In the genomic region with DNA sequence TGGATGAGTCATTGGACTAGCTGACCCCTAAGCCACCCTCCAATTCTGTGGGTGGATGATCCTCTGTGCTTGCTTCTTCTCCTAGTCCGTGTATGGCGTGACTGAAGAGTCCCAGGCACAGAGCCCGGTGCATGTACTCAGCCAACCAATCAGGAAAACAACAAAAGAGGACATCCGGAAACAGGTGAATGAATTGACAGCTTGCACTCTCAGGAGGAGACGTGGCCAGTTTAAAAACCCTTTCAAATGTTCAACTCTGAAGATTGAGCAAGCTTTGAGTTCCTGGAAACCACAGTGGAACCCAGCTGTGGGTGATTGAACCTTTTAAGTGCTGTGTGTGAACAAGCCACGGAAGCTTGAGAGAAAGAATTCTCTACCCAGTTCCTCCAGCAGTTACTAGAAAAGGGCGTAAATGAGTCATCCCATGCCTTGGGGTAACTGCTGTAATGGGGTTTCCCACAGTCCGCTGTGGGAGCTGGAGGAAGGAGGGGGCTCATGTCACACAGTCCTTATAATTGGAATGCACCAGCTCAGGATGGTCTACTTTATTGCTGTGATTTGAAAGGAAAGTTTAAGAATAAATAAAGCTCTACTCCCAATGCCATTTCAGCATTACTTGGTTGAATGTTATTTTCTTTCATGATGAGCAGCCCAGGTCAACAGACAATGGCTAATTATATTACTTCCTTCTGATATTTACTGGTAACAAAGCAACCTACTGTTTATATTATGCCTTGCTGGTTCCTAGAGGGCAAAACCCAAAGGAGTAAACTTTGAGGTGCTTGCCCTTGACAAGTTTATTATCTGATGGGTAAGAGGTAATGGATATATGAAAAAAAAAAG, we compare ENCODE assay signal across 2 cellular contexts.
A peak's percentile ranks its signal among the peaks of the same experiment; 100 is the strongest.
TF ChIP-seq lines count a peak whose summit lies in the region.

No MANE protein-coding gene starts in this region.

TF ChIP-seq in A549, 52 proteins besides CTCF, POLR2A, EP300 and RAD21 (continued from another document):
- TF ChIP-seq, protein P1, sequence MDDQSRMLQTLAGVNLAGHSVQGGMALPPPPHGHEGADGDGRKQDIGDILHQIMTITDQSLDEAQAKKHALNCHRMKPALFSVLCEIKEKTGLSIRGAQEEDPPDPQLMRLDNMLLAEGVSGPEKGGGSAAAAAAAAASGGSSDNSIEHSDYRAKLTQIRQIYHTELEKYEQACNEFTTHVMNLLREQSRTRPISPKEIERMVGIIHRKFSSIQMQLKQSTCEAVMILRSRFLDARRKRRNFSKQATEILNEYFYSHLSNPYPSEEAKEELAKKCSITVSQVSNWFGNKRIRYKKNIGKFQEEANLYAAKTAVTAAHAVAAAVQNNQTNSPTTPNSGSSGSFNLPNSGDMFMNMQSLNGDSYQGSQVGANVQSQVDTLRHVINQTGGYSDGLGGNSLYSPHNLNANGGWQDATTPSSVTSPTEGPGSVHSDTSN (IDR thresholded peaks at IDR 0.05), result no peak
- TF ChIP-seq MAFK (IDR thresholded peaks at IDR 0.05; ENCODE audit: partially characterized antibody) (no peak), MAZ (IDR thresholded peaks at IDR 0.05; ENCODE audit: borderline replicate concordance, low read depth, low read length) (no peak), REST (IDR thresholded peaks at IDR 0.05) (no peak), POLR2AphosphoS2 (conservative IDR thresholded peaks at IDR 0.05; ENCODE audit: low read length) (no peak), CEBPB (IDR thresholded peaks at IDR 0.05) (no peak), EHF (CRISPR knock-in tag; IDR thresholded peaks at IDR 0.05) (no peak), CHD4 (IDR thresholded peaks at IDR 0.05; ENCODE audit: borderline replicate concordance) (no peak)
- TF ChIP-seq, protein P2, sequence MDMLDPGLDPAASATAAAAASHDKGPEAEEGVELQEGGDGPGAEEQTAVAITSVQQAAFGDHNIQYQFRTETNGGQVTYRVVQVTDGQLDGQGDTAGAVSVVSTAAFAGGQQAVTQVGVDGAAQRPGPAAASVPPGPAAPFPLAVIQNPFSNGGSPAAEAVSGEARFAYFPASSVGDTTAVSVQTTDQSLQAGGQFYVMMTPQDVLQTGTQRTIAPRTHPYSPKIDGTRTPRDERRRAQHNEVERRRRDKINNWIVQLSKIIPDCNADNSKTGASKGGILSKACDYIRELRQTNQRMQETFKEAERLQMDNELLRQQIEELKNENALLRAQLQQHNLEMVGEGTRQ (IDR thresholded peaks at IDR 0.05), result no peak

TF ChIP-seq in GM12878, 131 proteins besides CTCF, POLR2A, EP300 and RAD21 (continued from another document and continues in another):
- TF ChIP-seq, protein P3, sequence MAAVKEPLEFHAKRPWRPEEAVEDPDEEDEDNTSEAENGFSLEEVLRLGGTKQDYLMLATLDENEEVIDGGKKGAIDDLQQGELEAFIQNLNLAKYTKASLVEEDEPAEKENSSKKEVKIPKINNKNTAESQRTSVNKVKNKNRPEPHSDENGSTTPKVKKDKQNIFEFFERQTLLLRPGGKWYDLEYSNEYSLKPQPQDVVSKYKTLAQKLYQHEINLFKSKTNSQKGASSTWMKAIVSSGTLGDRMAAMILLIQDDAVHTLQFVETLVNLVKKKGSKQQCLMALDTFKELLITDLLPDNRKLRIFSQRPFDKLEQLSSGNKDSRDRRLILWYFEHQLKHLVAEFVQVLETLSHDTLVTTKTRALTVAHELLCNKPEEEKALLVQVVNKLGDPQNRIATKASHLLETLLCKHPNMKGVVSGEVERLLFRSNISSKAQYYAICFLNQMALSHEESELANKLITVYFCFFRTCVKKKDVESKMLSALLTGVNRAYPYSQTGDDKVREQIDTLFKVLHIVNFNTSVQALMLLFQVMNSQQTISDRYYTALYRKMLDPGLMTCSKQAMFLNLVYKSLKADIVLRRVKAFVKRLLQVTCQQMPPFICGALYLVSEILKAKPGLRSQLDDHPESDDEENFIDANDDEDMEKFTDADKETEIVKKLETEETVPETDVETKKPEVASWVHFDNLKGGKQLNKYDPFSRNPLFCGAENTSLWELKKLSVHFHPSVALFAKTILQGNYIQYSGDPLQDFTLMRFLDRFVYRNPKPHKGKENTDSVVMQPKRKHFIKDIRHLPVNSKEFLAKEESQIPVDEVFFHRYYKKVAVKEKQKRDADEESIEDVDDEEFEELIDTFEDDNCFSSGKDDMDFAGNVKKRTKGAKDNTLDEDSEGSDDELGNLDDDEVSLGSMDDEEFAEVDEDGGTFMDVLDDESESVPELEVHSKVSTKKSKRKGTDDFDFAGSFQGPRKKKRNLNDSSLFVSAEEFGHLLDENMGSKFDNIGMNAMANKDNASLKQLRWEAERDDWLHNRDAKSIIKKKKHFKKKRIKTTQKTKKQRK (IDR thresholded peaks at IDR 0.05; ENCODE audit: low read depth, low read length), result no peak
- TF ChIP-seq KDM1A (IDR thresholded peaks at IDR 0.05; ENCODE audit: borderline replicate concordance) (no peak), TAF1 (IDR thresholded peaks at IDR 0.05; ENCODE audit: borderline replicate concordance, low read depth, low read length) (no peak), FOXM1 (IDR thresholded peaks at IDR 0.05; ENCODE audit: low read depth, low read length) (peak; percentile 99), REST (IDR thresholded peaks at IDR 0.05; ENCODE audit: low read depth, low read length) (no peak), BCL11A (IDR thresholded peaks at IDR 0.05; ENCODE audit: low read depth, low read length) (peak; percentile 99), SREBF2 (IDR thresholded peaks at IDR 0.05; ENCODE audit: low read length) (no peak), SRF (IDR thresholded peaks at IDR 0.05; ENCODE audit: low read depth in 2 of 2, low read length in 2 of 2) (peak in 1 of 2 experiments; percentile 86; a peak in 2 of 4 replicates), SUPT20H (IDR thresholded peaks at IDR 0.05; ENCODE audit: borderline replicate concordance, control insufficient read depth, low read depth, low read length) (no peak), YY1 (IDR thresholded peaks at IDR 0.05; ENCODE audit: low read depth, low read length) (peak; percentile 51), MLLT1 (IDR thresholded peaks at IDR 0.05) (peak; percentile 89), GATAD2B (conservative IDR thresholded peaks at IDR 0.05; ENCODE audit: low read depth) (peak; percentile 100), SKIL (IDR thresholded peaks at IDR 0.05; ENCODE audit: low read depth, poor library complexity, severe bottlenecking) (peak; percentile 93), IKZF1 (conservative IDR thresholded peaks at IDR 0.05) (peak; percentile 99), HDGF (IDR thresholded peaks at IDR 0.05) (no peak), SUZ12 (IDR thresholded peaks at IDR 0.05; ENCODE audit: unreplicated experiment) (no peak), BCLAF1 (IDR thresholded peaks at IDR 0.05) (no peak), LARP7 (IDR thresholded peaks at IDR 0.05) (no peak)
- TF ChIP-seq, protein P4, sequence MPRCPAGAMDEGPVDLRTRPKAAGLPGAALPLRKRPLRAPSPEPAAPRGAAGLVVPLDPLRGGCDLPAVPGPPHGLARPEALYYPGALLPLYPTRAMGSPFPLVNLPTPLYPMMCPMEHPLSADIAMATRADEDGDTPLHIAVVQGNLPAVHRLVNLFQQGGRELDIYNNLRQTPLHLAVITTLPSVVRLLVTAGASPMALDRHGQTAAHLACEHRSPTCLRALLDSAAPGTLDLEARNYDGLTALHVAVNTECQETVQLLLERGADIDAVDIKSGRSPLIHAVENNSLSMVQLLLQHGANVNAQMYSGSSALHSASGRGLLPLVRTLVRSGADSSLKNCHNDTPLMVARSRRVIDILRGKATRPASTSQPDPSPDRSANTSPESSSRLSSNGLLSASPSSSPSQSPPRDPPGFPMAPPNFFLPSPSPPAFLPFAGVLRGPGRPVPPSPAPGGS (IDR thresholded peaks at IDR 0.05; ENCODE audit: borderline replicate concordance, insufficient read depth, low read depth, low read length, poor library complexity, severe bottlenecking), result peak; percentile 98
- TF ChIP-seq, protein P5, sequence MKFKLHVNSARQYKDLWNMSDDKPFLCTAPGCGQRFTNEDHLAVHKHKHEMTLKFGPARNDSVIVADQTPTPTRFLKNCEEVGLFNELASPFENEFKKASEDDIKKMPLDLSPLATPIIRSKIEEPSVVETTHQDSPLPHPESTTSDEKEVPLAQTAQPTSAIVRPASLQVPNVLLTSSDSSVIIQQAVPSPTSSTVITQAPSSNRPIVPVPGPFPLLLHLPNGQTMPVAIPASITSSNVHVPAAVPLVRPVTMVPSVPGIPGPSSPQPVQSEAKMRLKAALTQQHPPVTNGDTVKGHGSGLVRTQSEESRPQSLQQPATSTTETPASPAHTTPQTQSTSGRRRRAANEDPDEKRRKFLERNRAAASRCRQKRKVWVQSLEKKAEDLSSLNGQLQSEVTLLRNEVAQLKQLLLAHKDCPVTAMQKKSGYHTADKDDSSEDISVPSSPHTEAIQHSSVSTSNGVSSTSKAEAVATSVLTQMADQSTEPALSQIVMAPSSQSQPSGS (IDR thresholded peaks at IDR 0.05; ENCODE audit: low read length), result peak; percentile 100
- TF ChIP-seq, protein P6, sequence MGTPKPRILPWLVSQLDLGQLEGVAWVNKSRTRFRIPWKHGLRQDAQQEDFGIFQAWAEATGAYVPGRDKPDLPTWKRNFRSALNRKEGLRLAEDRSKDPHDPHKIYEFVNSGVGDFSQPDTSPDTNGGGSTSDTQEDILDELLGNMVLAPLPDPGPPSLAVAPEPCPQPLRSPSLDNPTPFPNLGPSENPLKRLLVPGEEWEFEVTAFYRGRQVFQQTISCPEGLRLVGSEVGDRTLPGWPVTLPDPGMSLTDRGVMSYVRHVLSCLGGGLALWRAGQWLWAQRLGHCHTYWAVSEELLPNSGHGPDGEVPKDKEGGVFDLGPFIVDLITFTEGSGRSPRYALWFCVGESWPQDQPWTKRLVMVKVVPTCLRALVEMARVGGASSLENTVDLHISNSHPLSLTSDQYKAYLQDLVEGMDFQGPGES (IDR thresholded peaks at IDR 0.05), result no peak
